2 cellular contexts compared by ENCODE assay signal in genomic region chr10:89301231-89301630, GRCh38.
TF ChIP-seq lines count a peak whose summit lies in the region.

No MANE protein-coding gene starts in this region.

TF ChIP-seq in IMR-90, 13 proteins besides CTCF, POLR2A, EP300 and RAD21:
- TF ChIP-seq BHLHE40 (IDR thresholded peaks at IDR 0.05; ENCODE audit: low read depth, low read length) (no peak), NFE2L2 (IDR thresholded peaks at IDR 0.05; ENCODE audit: low read depth, low read length) (no peak), RFX5 (IDR thresholded peaks at IDR 0.05; ENCODE audit: low read depth, low read length) (no peak), USF2 (IDR thresholded peaks at IDR 0.05; ENCODE audit: low read depth, low read length) (no peak), MAZ (IDR thresholded peaks at IDR 0.05; ENCODE audit: borderline replicate concordance, low read depth, low read length) (no peak), CHD1 (IDR thresholded peaks at IDR 0.05; ENCODE audit: low read depth, low read length) (no peak), ELK1 (IDR thresholded peaks at IDR 0.05; ENCODE audit: borderline replicate concordance, low read depth, low read length) (no peak), SMC3 (IDR thresholded peaks at IDR 0.05; ENCODE audit: low read depth, low read length) (no peak), MAFK (IDR thresholded peaks at IDR 0.05; ENCODE audit: low read depth, low read length) (no peak), CEBPB (IDR thresholded peaks at IDR 0.05; ENCODE audit: low read depth, low read length) (no peak), FOS (IDR thresholded peaks at IDR 0.05; ENCODE audit: low read depth, low read length) (no peak), RCOR1 (IDR thresholded peaks at IDR 0.05; ENCODE audit: insufficient replicate concordance, low read length) (no peak), MXI1 (IDR thresholded peaks at IDR 0.05; ENCODE audit: borderline replicate concordance, low read depth, low read length) (no peak)

TF ChIP-seq in WTC11, 78 proteins besides CTCF, POLR2A, EP300 and RAD21:
- no peak for TF ChIP-seq IRF1 (CRISPR knock-in tag; IDR thresholded peaks at IDR 0.05)
- TF ChIP-seq SOX15 (CRISPR knock-in tag; IDR thresholded peaks at IDR 0.05): no peak
- no peak for TF ChIP-seq GTF2I (CRISPR knock-in tag; conservative IDR thresholded peaks at IDR 0.05)
- no peak for TF ChIP-seq ZNF423 (CRISPR knock-in tag; IDR thresholded peaks at IDR 0.05)
- TF ChIP-seq ETV6 (CRISPR knock-in tag; IDR thresholded peaks at IDR 0.05): no peak
- no peak for TF ChIP-seq ZNF219 (CRISPR knock-in tag; IDR thresholded peaks at IDR 0.05; ENCODE audit: borderline replicate concordance)
- TF ChIP-seq ZBTB21 (CRISPR knock-in tag; IDR thresholded peaks at IDR 0.05; ENCODE audit: borderline replicate concordance): no peak
- no peak for TF ChIP-seq CREM (CRISPR knock-in tag; IDR thresholded peaks at IDR 0.05)
- no peak for TF ChIP-seq RORB (CRISPR knock-in tag; IDR thresholded peaks at IDR 0.05)
- TF ChIP-seq KAT7 (CRISPR knock-in tag; IDR thresholded peaks at IDR 0.05; ENCODE audit: borderline replicate concordance): no peak
- no peak for TF ChIP-seq MAX (CRISPR knock-in tag; IDR thresholded peaks at IDR 0.05)
- no peak for TF ChIP-seq SP1 (CRISPR knock-in tag; conservative IDR thresholded peaks at IDR 0.05)
- TF ChIP-seq EMX1 (CRISPR knock-in tag; IDR thresholded peaks at IDR 0.05): no peak
- no peak for TF ChIP-seq SMAD3 (CRISPR knock-in tag; IDR thresholded peaks at IDR 0.05; ENCODE audit: borderline replicate concordance)
